9 cellular contexts compared by ENCODE assay signal in genomic region chr7:124031919-124032318, GRCh38. TPM values are rescaled to one million over a fixed set of nuclear protein-coding genes. Genes with fewer than 3 reads are reported as not detected.
A peak's percentile ranks its signal among the peaks of the same experiment; 100 is the strongest.
DNase-seq lines count a peak whose midpoint lies in the region; ATAC-seq and TF ChIP-seq lines count a peak whose summit lies in the region.
"Had no signal": no experiment of that assay in that cellular context is flagged by ENCODE, and none has a peak within 500 bp of the region (broad histone marks: within the 10 kb centered on the region; RNA-seq: fewer than 3 reads in every experiment).

No MANE protein-coding gene starts in this region.

- peak overlapping the region; percentile 95 for H3K4me2 ChIP-seq in PC-3 (ENCODE audit: low read length)

- no TSS peak for BruUV-seq in PC-3 (replicated peaks; lab: Mats Ljungman, UMichigan)

- no peaks in the 10 kb centered on the region for H3K36me3 ChIP-seq in PC-3 (ENCODE audit: low read depth, low read length)
- H3K36me3 ChIP-seq: SJSA1 had no signal

- CTCF ChIA-PET in PC-3 (lab: Charles Lee), result no interaction called here

- no peak for ATAC-seq in PC-3
- ATAC-seq in right cardiac atrium, result no peak
- ATAC-seq in HG03196 (IDR thresholded peaks at IDR 0.05; ENCODE audit: unreplicated experiment), result no peak
- no peak for ATAC-seq in GM21723 (IDR thresholded peaks at IDR 0.05; ENCODE audit: unreplicated experiment)

- peaks cover 10% of the 10 kb centered on the region; the same call in 1 of the 2 replicates for H3K4me1 ChIP-seq in PC-3 (ENCODE audit: insufficient read depth, low read length)
- H3K4me1 ChIP-seq in right cardiac atrium (ENCODE audit: control insufficient read depth, insufficient read depth, low read length), result peaks cover 3% of the 10 kb centered on the region

- TF ChIP-seq CTCF in PC-3 (conservative IDR thresholded peaks at IDR 0.05; ENCODE audit: low read depth, low read length), result no peak

- H3K9me2 ChIP-seq in PC-3 (replicated peaks; ENCODE audit: low read length), result no peaks in the 10 kb centered on the region

- H4K20me1 ChIP-seq in PC-3 (ENCODE audit: low read length), result no peaks in the 10 kb centered on the region

- no peaks in the 10 kb centered on the region for H3F3A ChIP-seq in PC-3 (ENCODE audit: low read length, unreplicated experiment)

- POLR2A ChIA-PET in PC-3 (lab: Charles Lee; ENCODE audit: unreplicated experiment), result no interaction called here

- peak; percentile 22 for DNase-seq in NCI-H1092 treated with DMSO at 0.1 percent for 48 hours (lab: John Stamatoyannopoulos, UW)
- no peak for DNase-seq in NCI-H1092 (lab: John Stamatoyannopoulos, UW)
- no peak for DNase-seq in PC-3
- peak in 1 of 3 donors; percentile 30 for DNase-seq in right cardiac atrium
- DNase-seq in activated CD4-positive, alpha-beta T cell treated with anti-CD3 and anti-CD28 coated beads, Interleukin-2, amount 50 U/mL, for 4 hours, result no peak

- H3K27me3 ChIP-seq in PC-3 (ENCODE audit: low read length) (peaks cover 84% of the 10 kb centered on the region), right cardiac atrium (ENCODE audit: control insufficient read depth, insufficient read depth) (no peaks in the 10 kb centered on the region)

- H3K9me3 ChIP-seq in PC-3 (ENCODE audit: low read length), result no peaks in the 10 kb centered on the region
- H3K9me3 ChIP-seq in right cardiac atrium (ENCODE audit: control insufficient read depth, low read length), result no peaks in the 10 kb centered on the region

- peak overlapping the region; percentile 69 for H3K4me3 ChIP-seq in PC-3 (ENCODE audit: low read length)
- H3K4me3 ChIP-seq in right cardiac atrium (ENCODE audit: low read length), result peak overlapping the region; percentile 68
- peak overlapping the region in 4 of 7 experiments; percentile 1 to 39 (median 14) for H3K4me3 ChIP-seq in skin epidermis

- H3K27ac ChIP-seq in PC-3 (ENCODE audit: low read length) (no peak overlapping the region), right cardiac atrium (ENCODE audit: low read length) (no peak overlapping the region), skin epidermis (no peak overlapping the region)
- H3K27ac ChIP-seq: SJSA1 had no signal

- H3K9ac ChIP-seq in PC-3 (ENCODE audit: low read length), result no peak overlapping the region

- WGBS in right cardiac atrium, result 4% methylated on average over 22 of the region's 22 CpGs

- H3K79me2 ChIP-seq in PC-3 (ENCODE audit: low read length), result no peaks in the 10 kb centered on the region

- intact Hi-C loops in PC-3 (cut with micrococcal nuclease) (no loop called here), right cardiac atrium (cut with DNase I) (no loop called here)

- H2AFZ ChIP-seq in PC-3 (ENCODE audit: low read length), result peak overlapping the region; percentile 77; the same call in 1 of the 2 replicates

RNA-seq across cellular contexts. Expression of gene TMEM229A, which starts 0.9 kb away (rescaled TPM):
- total RNA-seq in PC-3 (2014; rRNA removed) (not detected in 2 replicates), right cardiac atrium (1 to 10 TPM in 1 of 4 donors, under 1 TPM in 3; 0.22 to 1.6 (median 0.80) TPM)
- 0.50 TPM for polyA plus RNA-seq in right cardiac atrium
- total RNA-seq: SJSA1 had no signal

Comparison
In these comparisons a context has a peak if more than half of its experiments do, and no peak if none do; other contexts are left out.
1. H3K4me3 ChIP-seq: peak in every context shown above with its lines; median percentile 69 in PC-3; 68 in right cardiac atrium; 14 in skin epidermis.